8 cellular contexts compared by ENCODE assay signal in the genomic region with DNA sequence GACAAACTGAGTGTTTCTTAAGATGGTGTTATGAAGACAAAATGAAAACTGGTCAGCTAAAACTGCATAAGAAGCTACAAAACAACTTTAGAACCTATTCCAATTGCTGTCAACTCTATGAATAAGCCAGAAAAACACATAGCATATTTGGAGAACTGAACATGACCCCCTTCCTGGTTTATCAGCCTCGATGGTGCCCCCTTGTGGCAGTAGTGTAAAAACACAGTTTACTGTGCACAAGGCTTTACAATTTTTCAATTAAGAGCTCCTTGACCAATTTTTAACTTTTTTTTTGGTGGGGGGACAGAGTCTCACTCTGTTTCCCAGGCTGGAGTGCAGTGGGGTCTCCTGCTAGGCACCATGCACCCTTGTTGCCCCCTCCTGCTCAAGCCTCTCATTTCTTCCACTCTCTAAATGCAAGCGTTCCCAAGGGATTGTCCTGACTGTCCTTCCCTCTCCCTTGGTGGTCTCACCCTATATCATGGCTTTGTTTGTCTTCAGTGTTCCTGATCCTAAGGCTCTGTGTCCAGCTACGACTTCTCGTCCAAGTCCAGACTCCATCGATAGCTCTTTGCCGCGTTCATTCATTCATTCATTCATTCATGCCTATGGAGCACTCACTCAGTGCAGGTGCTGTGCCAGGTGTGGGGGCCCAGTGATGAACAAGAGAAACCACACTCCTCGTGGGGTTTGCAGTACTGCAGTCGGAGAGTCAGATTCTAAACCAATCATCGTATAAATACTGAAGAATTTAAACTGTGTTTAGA. TPM values are rescaled to one million over a fixed set of nuclear protein-coding genes. Genes with fewer than 3 reads are reported as not detected.
A peak's percentile ranks its signal among the peaks of the same experiment; 100 is the strongest.
DNase-seq lines count a peak whose midpoint lies in the region; ATAC-seq and TF ChIP-seq lines count a peak whose summit lies in the region.

No MANE protein-coding gene starts in this region.

- POLR2A ChIA-PET in CD4-positive, alpha-beta T cell (lab: Charles Lee) = interaction anchor here (0.6 to 3.3 kb wide), 9 partner anchors 12 to 1049 kb away, joined by 3 to 20 read pairs (median 4); a partner anchor contains a TSS

- no peaks in the 10 kb centered on the region for H3K27me3 ChIP-seq in CD4-positive, alpha-beta T cell (ENCODE audit: control insufficient read depth, insufficient read depth, low read length)
- H3K27me3 ChIP-seq in neural cell (ENCODE audit: insufficient read depth, low read depth, low read length) (no peaks in the 10 kb centered on the region), testis (no peaks in the 10 kb centered on the region)

- ATAC-seq in CD4-positive, alpha-beta T cell (ENCODE audit: poor library complexity) = peak; percentile 55

- no peaks in the 10 kb centered on the region for H3K9me3 ChIP-seq in CD4-positive, alpha-beta T cell (ENCODE audit: control insufficient read depth, low read length)
- no peaks in the 10 kb centered on the region for H3K9me3 ChIP-seq in neural cell (ENCODE audit: low read length)
- no peaks in the 10 kb centered on the region for H3K9me3 ChIP-seq in testis

- no peaks in the 10 kb centered on the region for H3K9me2 ChIP-seq in neural cell (ENCODE audit: insufficient read depth, low read length)

- peaks cover 39% of the 10 kb centered on the region for H3K36me3 Mint-ChIP-seq in CD4-positive, alpha-beta T cell (ENCODE audit: low read depth)

- CTCF ChIA-PET in CD4-positive, alpha-beta T cell (lab: Charles Lee) = interaction anchor here (0.6 to 2.5 kb wide), 11 partner anchors 10 to 1075 kb away, joined by 3 to 27 read pairs (median 4); no protein-coding TSS in a partner anchor

- H3K4me3 Mint-ChIP-seq in CD4-positive, alpha-beta T cell = peak overlapping the region; percentile 51

- TF ChIP-seq POLR2A in testis (IDR thresholded peaks at IDR 0.05) (no peak), lower leg skin (IDR thresholded peaks at IDR 0.05) (no peak)

- no peaks in the 10 kb centered on the region for H3K9me3 Mint-ChIP-seq in CD4-positive, alpha-beta T cell

- H3K79me2 ChIP-seq in neural cell (replicated peaks; ENCODE audit: insufficient read depth, low read length) = peaks cover 2% of the 10 kb centered on the region

- peak; percentile 52 to 79 (median 72) for DNase-seq in CD4-positive, alpha-beta T cell
- peak; percentile 62 for DNase-seq in HuH-7 (ENCODE audit: low spot score)
- DNase-seq in OCI-M1 (lab: John Stamatoyannopoulos, UW) = peak; percentile 89
- peak; percentile 46 for DNase-seq in activated CD8-positive, alpha-beta memory T cell treated with anti-CD3 and anti-CD28 coated beads, Interleukin-2, amount 50 U/mL, for 24 hours (ENCODE audit: extremely low read depth)
- DNase-seq in epithelial cell of proximal tubule (ENCODE audit: low read depth) = no peak
- peak; percentile 37 for DNase-seq in testis
- DNase-seq in lower leg skin (ENCODE audit: low spot score in 2 of 2) = no peak

- H3K36me3 ChIP-seq in neural cell (ENCODE audit: insufficient read depth, low read length) (peaks cover 7% of the 10 kb centered on the region), testis (ENCODE audit: low read depth, missing control alignments) (no peaks in the 10 kb centered on the region)

- H3F3A ChIP-seq in neural cell (ENCODE audit: insufficient read depth, low read length, poor library complexity, severe bottlenecking) = no peaks in the 10 kb centered on the region

- peak; percentile 63 for TF ChIP-seq RAD21 in neural cell (conservative IDR thresholded peaks at IDR 0.05)

- H3K27ac ChIP-seq in CD4-positive, alpha-beta T cell (ENCODE audit: low read depth, low read length) = no peak overlapping the region
- no peak overlapping the region for H3K27ac ChIP-seq in neural cell (ENCODE audit: low read length)
- no peak overlapping the region for H3K27ac ChIP-seq in testis

- H3K4me2 ChIP-seq in neural cell (ENCODE audit: low read length) = no peak overlapping the region

- H3K9ac ChIP-seq in neural cell (ENCODE audit: low read length) = no peak overlapping the region

- WGBS in testis, 2 donors = 53 to 64% methylated on average over 10 of the region's 10 CpGs
- 48 to 61% methylated on average over 10 of the region's 10 CpGs for WGBS in lower leg skin, 2 donors

- no peaks in the 10 kb centered on the region for H3K4me1 ChIP-seq in testis

- H3K27me3 Mint-ChIP-seq in CD4-positive, alpha-beta T cell = peaks cover 2% of the 10 kb centered on the region

- intact Hi-C loops in CD4-positive, alpha-beta T cell (cut with DNase I, micrococcal nuclease) = no loop called here
- intact Hi-C loops in testis (cut with DNase I; ENCODE audit: low total_unique reads) = no loop called here
- intact Hi-C loops in lower leg skin (cut with DNase I; ENCODE audit: low total_unique reads) = no loop called here

- peaks cover 32% of the 10 kb centered on the region for H3K4me1 Mint-ChIP-seq in CD4-positive, alpha-beta T cell (ENCODE audit: low read depth)

- peak overlapping the region; percentile 73 for H3K27ac Mint-ChIP-seq in CD4-positive, alpha-beta T cell

- H2AFZ ChIP-seq in neural cell (ENCODE audit: low read depth, low read length) = no peak overlapping the region

- peak; percentile 86 for TF ChIP-seq CTCF in CD4-positive, alpha-beta T cell (IDR thresholded peaks at IDR 0.05)
- peak; percentile 84 for TF ChIP-seq CTCF in epithelial cell of proximal tubule (conservative IDR thresholded peaks at IDR 0.05; ENCODE audit: low read depth, low read length)
- TF ChIP-seq CTCF in neural cell (IDR thresholded peaks at IDR 0.05; ENCODE audit: poor library complexity, severe bottlenecking) = peak; percentile 82
- TF ChIP-seq CTCF in testis (IDR thresholded peaks at IDR 0.05) = peak; percentile 64 to 95 (median 85)
- no peak for TF ChIP-seq CTCF in lower leg skin (IDR thresholded peaks at IDR 0.05)

- peaks cover 5% of the 10 kb centered on the region for H4K20me1 ChIP-seq in neural cell (ENCODE audit: insufficient read depth)

- no peak overlapping the region for H3K4me3 ChIP-seq in epithelial cell of proximal tubule (ENCODE audit: low read depth, low read length)
- no peak overlapping the region for H3K4me3 ChIP-seq in neural cell (ENCODE audit: low read length)
- no peak overlapping the region for H3K4me3 ChIP-seq in testis
- no peak overlapping the region for H3K4me3 ChIP-seq in lower leg skin (ENCODE audit: low read depth, poor library complexity, severe bottlenecking)

- TF ChIP-seq EP300 in neural cell (conservative IDR thresholded peaks at IDR 0.05; ENCODE audit: poor library complexity, severe bottlenecking) = no peak

TF ChIP-seq in neural cell, 6 proteins besides CTCF, POLR2A, EP300 and RAD21:
- TF ChIP-seq MXI1 (conservative IDR thresholded peaks at IDR 0.05; ENCODE audit: poor library complexity, severe bottlenecking) = no peak
- TF ChIP-seq TAF1 (IDR thresholded peaks at IDR 0.05; ENCODE audit: low read depth) = no peak
- TF ChIP-seq EZH2 (IDR thresholded peaks at IDR 0.05; ENCODE audit: borderline replicate concordance, insufficient read depth, low read length, poor library complexity, severe bottlenecking) = no peak
- no peak for TF ChIP-seq POLR2AphosphoS5 (IDR thresholded peaks at IDR 0.05)
- TF ChIP-seq, protein P1, sequence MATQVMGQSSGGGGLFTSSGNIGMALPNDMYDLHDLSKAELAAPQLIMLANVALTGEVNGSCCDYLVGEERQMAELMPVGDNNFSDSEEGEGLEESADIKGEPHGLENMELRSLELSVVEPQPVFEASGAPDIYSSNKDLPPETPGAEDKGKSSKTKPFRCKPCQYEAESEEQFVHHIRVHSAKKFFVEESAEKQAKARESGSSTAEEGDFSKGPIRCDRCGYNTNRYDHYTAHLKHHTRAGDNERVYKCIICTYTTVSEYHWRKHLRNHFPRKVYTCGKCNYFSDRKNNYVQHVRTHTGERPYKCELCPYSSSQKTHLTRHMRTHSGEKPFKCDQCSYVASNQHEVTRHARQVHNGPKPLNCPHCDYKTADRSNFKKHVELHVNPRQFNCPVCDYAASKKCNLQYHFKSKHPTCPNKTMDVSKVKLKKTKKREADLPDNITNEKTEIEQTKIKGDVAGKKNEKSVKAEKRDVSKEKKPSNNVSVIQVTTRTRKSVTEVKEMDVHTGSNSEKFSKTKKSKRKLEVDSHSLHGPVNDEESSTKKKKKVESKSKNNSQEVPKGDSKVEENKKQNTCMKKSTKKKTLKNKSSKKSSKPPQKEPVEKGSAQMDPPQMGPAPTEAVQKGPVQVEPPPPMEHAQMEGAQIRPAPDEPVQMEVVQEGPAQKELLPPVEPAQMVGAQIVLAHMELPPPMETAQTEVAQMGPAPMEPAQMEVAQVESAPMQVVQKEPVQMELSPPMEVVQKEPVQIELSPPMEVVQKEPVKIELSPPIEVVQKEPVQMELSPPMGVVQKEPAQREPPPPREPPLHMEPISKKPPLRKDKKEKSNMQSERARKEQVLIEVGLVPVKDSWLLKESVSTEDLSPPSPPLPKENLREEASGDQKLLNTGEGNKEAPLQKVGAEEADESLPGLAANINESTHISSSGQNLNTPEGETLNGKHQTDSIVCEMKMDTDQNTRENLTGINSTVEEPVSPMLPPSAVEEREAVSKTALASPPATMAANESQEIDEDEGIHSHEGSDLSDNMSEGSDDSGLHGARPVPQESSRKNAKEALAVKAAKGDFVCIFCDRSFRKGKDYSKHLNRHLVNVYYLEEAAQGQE (IDR thresholded peaks at IDR 0.05; ENCODE audit: borderline replicate concordance) = no peak
- TF ChIP-seq SMC3 (conservative IDR thresholded peaks at IDR 0.05; ENCODE audit: poor library complexity) = peak; percentile 72
TF ChIP-seq in neural cell: peak in this region for 1.

RNA-seq across cellular contexts. Expression of a gene that starts 7.5 kb away (rescaled TPM):
- total RNA-seq in CD4-positive, alpha-beta T cell = 1,000 to 10,000 TPM; 3,351 to 3,391 TPM
- total RNA-seq in epithelial cell of proximal tubule (59.0 and 86.7 TPM in 2 replicates), testis (100 to 1,000 TPM; 274 to 338 TPM), lower leg skin (100 to 1,000 TPM; 211 to 299 (median 249) TPM)
- polyA plus RNA-seq in neural cell (257 and 258 TPM in 2 replicates), testis (ENCODE audit: insufficient read depth, low read depth, low replicate concordance) (1,078 TPM)
- polyA minus RNA-seq in neural cell = 199 and 224 TPM in 2 replicates

RNA-seq across cellular contexts. Expression of a gene that starts 16.0 kb away (rescaled TPM):
- total RNA-seq in CD4-positive, alpha-beta T cell = not detected
- not detected in 2 replicates for total RNA-seq in epithelial cell of proximal tubule
- polyA plus RNA-seq in neural cell = not detected in 2 replicates
- not detected in 2 replicates for polyA minus RNA-seq in neural cell
- not detected for total RNA-seq in testis
- polyA plus RNA-seq in testis (ENCODE audit: insufficient read depth, low read depth, low replicate concordance) = not detected
- not detected for total RNA-seq in lower leg skin

RNA-seq across cellular contexts. Expression of a gene that starts 38.3 kb away (rescaled TPM):
- under 1 TPM in 1 of 2 experiments, not detected in 1; 0.11 TPM for total RNA-seq in CD4-positive, alpha-beta T cell
- 0.06 and 0.14 TPM in 2 replicates for total RNA-seq in epithelial cell of proximal tubule
- 0.79 and 1.5 TPM in 2 replicates for polyA plus RNA-seq in neural cell
- 0.97 and 1.0 TPM in 2 replicates for polyA minus RNA-seq in neural cell
- total RNA-seq in testis = 1 to 10 TPM; 2.9 to 5.3 TPM
- polyA plus RNA-seq in testis (ENCODE audit: insufficient read depth, low read depth, low replicate concordance) = 1.9 TPM
- 1 to 10 TPM in 2 of 4 donors, under 1 TPM in 2; 0.75 to 1.8 (median 1.1) TPM for total RNA-seq in lower leg skin

Comparison
In these comparisons a context has a peak if more than half of its experiments do, and no peak if none do; other contexts are left out.
1. DNase-seq: peak in CD4-positive, alpha-beta T cell (10 of 10), HuH-7 (single experiment), OCI-M1 (single experiment), activated CD8-positive, alpha-beta memory T cell treated with anti-CD3 and anti-CD28 coated beads, Interleukin-2, amount 50 U/mL, for 24 hours (single experiment) and testis (single experiment); none in epithelial cell of proximal tubule (single experiment) and lower leg skin (0 of 2).
2. CTCF ChIP-seq: peak in CD4-positive, alpha-beta T cell (single experiment), epithelial cell of proximal tubule (single experiment), neural cell (single experiment) and testis (3 of 3); none in lower leg skin (0 of 3).
3. RNA of a gene that starts 7.5 kb away (total RNA-seq): 3,351 to 3,391 TPM in CD4-positive, alpha-beta T cell; 274 to 338 TPM in testis, 211 to 299 TPM in lower leg skin and 59.0 to 86.7 TPM in epithelial cell of proximal tubule; every median in the first group is over 4 times any median in the second.